ENCODE assay signal across 2 cellular contexts in the genomic region with DNA sequence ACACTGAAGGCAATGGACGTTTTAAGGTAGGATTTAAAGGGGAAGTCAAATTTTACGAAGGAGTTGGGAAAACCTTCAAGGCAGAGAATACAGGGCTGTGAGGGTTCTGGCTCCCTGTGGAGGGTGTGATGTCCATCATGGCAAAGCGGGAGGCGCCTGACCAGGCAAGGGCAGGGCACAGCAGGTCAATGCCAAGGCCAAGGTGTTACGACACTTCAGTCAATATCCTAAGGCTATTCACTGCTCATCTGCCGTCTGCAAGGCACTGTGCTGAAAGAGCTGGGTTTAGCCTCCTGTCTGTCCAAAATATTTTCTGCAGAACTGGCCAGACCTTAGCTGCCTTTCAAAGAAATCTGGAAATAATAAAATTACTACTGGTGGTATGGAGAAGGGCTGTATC.
TF ChIP-seq lines count a peak whose summit lies in the region.

No MANE protein-coding gene starts in this region.

TF ChIP-seq in H1, 55 proteins besides CTCF, POLR2A, EP300 and RAD21:
- TF ChIP-seq SIRT6 (IDR thresholded peaks at IDR 0.05; ENCODE audit: low read length) (no peak), JUN (IDR thresholded peaks at IDR 0.05; ENCODE audit: low read depth, low read length) (no peak), BRCA1 (IDR thresholded peaks at IDR 0.05; ENCODE audit: low read depth, low read length) (no peak), RNF2 (IDR thresholded peaks at IDR 0.05; ENCODE audit: borderline replicate concordance, low read depth, low read length, missing control alignments, poor library complexity, severe bottlenecking) (no peak), JUND (IDR thresholded peaks at IDR 0.05; ENCODE audit: low read length) (no peak), PHF8 (conservative IDR thresholded peaks at IDR 0.05; ENCODE audit: low read depth, low read length) (no peak), NRF1 (IDR thresholded peaks at IDR 0.05; ENCODE audit: low read depth, low read length) (no peak), SIX5 (IDR thresholded peaks at IDR 0.05; ENCODE audit: low read depth, low read length) (no peak), SIN3A (conservative IDR thresholded peaks at IDR 0.05 in 1 of 2, IDR thresholded peaks at IDR 0.05 in 1 of 2; ENCODE audit: low read depth in 1 of 2, low read length in 2 of 2) (no peak), GABPA (IDR thresholded peaks at IDR 0.05; ENCODE audit: borderline replicate concordance, insufficient read depth, low read length) (no peak), SP4 (IDR thresholded peaks at IDR 0.05; ENCODE audit: low read length) (no peak), SUZ12 (IDR thresholded peaks at IDR 0.05; ENCODE audit: low read length) (no peak), CEBPB (IDR thresholded peaks at IDR 0.05; ENCODE audit: low read depth, low read length) (no peak), GTF2F1 (IDR thresholded peaks at IDR 0.05; ENCODE audit: borderline replicate concordance, low read depth, low read length) (no peak)
- TF ChIP-seq, protein P1, sequence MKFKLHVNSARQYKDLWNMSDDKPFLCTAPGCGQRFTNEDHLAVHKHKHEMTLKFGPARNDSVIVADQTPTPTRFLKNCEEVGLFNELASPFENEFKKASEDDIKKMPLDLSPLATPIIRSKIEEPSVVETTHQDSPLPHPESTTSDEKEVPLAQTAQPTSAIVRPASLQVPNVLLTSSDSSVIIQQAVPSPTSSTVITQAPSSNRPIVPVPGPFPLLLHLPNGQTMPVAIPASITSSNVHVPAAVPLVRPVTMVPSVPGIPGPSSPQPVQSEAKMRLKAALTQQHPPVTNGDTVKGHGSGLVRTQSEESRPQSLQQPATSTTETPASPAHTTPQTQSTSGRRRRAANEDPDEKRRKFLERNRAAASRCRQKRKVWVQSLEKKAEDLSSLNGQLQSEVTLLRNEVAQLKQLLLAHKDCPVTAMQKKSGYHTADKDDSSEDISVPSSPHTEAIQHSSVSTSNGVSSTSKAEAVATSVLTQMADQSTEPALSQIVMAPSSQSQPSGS (IDR thresholded peaks at IDR 0.05; ENCODE audit: low read length) = no peak
- TF ChIP-seq, protein P2, sequence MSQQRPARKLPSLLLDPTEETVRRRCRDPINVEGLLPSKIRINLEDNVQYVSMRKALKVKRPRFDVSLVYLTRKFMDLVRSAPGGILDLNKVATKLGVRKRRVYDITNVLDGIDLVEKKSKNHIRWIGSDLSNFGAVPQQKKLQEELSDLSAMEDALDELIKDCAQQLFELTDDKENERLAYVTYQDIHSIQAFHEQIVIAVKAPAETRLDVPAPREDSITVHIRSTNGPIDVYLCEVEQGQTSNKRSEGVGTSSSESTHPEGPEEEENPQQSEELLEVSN (IDR thresholded peaks at IDR 0.05) = no peak

TF ChIP-seq in SK-N-SH treated with all-trans-retinoic acid at 6 μM for 48 hours, 23 proteins besides CTCF, POLR2A, EP300 and RAD21:
- TF ChIP-seq, protein P3, sequence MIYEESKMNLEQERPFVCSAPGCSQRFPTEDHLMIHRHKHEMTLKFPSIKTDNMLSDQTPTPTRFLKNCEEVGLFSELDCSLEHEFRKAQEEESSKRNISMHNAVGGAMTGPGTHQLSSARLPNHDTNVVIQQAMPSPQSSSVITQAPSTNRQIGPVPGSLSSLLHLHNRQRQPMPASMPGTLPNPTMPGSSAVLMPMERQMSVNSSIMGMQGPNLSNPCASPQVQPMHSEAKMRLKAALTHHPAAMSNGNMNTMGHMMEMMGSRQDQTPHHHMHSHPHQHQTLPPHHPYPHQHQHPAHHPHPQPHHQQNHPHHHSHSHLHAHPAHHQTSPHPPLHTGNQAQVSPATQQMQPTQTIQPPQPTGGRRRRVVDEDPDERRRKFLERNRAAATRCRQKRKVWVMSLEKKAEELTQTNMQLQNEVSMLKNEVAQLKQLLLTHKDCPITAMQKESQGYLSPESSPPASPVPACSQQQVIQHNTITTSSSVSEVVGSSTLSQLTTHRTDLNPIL (CRISPR knock-in tag; IDR thresholded peaks at IDR 0.05; ENCODE audit: low read depth) = no peak
- TF ChIP-seq, protein P4, sequence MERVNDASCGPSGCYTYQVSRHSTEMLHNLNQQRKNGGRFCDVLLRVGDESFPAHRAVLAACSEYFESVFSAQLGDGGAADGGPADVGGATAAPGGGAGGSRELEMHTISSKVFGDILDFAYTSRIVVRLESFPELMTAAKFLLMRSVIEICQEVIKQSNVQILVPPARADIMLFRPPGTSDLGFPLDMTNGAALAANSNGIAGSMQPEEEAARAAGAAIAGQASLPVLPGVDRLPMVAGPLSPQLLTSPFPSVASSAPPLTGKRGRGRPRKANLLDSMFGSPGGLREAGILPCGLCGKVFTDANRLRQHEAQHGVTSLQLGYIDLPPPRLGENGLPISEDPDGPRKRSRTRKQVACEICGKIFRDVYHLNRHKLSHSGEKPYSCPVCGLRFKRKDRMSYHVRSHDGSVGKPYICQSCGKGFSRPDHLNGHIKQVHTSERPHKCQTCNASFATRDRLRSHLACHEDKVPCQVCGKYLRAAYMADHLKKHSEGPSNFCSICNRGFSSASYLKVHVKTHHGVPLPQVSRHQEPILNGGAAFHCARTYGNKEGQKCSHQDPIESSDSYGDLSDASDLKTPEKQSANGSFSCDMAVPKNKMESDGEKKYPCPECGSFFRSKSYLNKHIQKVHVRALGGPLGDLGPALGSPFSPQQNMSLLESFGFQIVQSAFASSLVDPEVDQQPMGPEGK (CRISPR knock-in tag; IDR thresholded peaks at IDR 0.05; ENCODE audit: borderline replicate concordance) = no peak
- no peak for TF ChIP-seq ZNF8 (CRISPR knock-in tag; IDR thresholded peaks at IDR 0.05)
- TF ChIP-seq CSDC2 (CRISPR knock-in tag; IDR thresholded peaks at IDR 0.05) = no peak
